8 cellular contexts compared by ENCODE assay signal in genomic region chr11:30333405-30333804, GRCh38. TPM values are rescaled to one million over a fixed set of nuclear protein-coding genes. Genes with fewer than 3 reads are reported as not detected.
DNase-seq lines count a peak whose midpoint lies in the region; ATAC-seq, FAIRE-seq and TF ChIP-seq lines count a peak whose summit lies in the region.

No MANE protein-coding gene starts in this region.

- peaks cover 41% of the 10 kb centered on the region for H3K4me1 Mint-ChIP-seq in activated naive CD8-positive, alpha-beta T cell (ENCODE audit: low read depth)
- peaks cover 33% of the 10 kb centered on the region for H3K4me1 Mint-ChIP-seq in activated naive CD8-positive, alpha-beta T cell treated with anti-CD3 and anti-CD28 coated beads for 36 hours
- H3K4me1 Mint-ChIP-seq in neural crest cell: peaks cover 4% of the 10 kb centered on the region

- H3K4me1 ChIP-seq in GM12878 (ENCODE audit: control insufficient read depth, insufficient read depth, low read length): no peaks in the 10 kb centered on the region

- no peak overlapping the region for H3K9ac ChIP-seq in GM12878 (ENCODE audit: control insufficient read depth, insufficient read depth, low read length)

- H3K4me3 ChIP-seq in GM12878: no peak overlapping the region

- TF ChIP-seq CTCF in GM12878 (IDR thresholded peaks at IDR 0.05 in 2 of 3, conservative IDR thresholded peaks at IDR 0.05 in 1 of 3; ENCODE audit: control insufficient read depth in 2 of 3, extremely low read depth in 1 of 3, insufficient read depth in 1 of 3, low read depth in 3 of 3, low read length in 3 of 3): peak; percentile 48 to 55 (median 49); a peak in 5 of 6 replicates
- peak; percentile 66 for TF ChIP-seq CTCF in neural crest cell (conservative IDR thresholded peaks at IDR 0.05)

- 44% methylated on average over 3 of the region's 3 CpGs for WGBS in GM12878 (ENCODE audit: insufficient coverage, insufficient replicate concordance, low lambda C conversion rate, missing lambda C conversion rate)

- no peaks in the 10 kb centered on the region for H3K27me3 Mint-ChIP-seq in activated naive CD8-positive, alpha-beta T cell
- no peaks in the 10 kb centered on the region for H3K27me3 Mint-ChIP-seq in activated naive CD8-positive, alpha-beta T cell treated with anti-CD3 and anti-CD28 coated beads for 36 hours
- H3K27me3 Mint-ChIP-seq in neural crest cell (ENCODE audit: low read depth): no peaks in the 10 kb centered on the region

- peaks cover 5% of the 10 kb centered on the region for H3K36me3 Mint-ChIP-seq in activated naive CD8-positive, alpha-beta T cell
- H3K36me3 Mint-ChIP-seq in activated naive CD8-positive, alpha-beta T cell treated with anti-CD3 and anti-CD28 coated beads for 36 hours: peaks cover 15% of the 10 kb centered on the region
- peaks cover 10% of the 10 kb centered on the region for H3K36me3 Mint-ChIP-seq in neural crest cell (ENCODE audit: low read depth)

- no peak for FAIRE-seq in GM12878 (lab: Jason Lieb, UNC)
- FAIRE-seq in GM19239 (lab: Jason Lieb, UNC): no peak

- CTCF ChIA-PET in GM12878 (lab: Yijun Ruan, JAX): interaction anchor here (0.7 to 8.8 kb wide), 23 partner anchors 9 to 900 kb away, joined by 3 to 71 read pairs (median 5); partner anchors contain the start of gene ARL14EP

- peaks cover 19% of the 10 kb centered on the region for H3K79me2 ChIP-seq in GM12878 (ENCODE audit: control insufficient read depth, insufficient read depth, low read length)

- no peak overlapping the region for H3K4me3 Mint-ChIP-seq in activated naive CD8-positive, alpha-beta T cell
- no peak overlapping the region for H3K4me3 Mint-ChIP-seq in activated naive CD8-positive, alpha-beta T cell treated with anti-CD3 and anti-CD28 coated beads for 36 hours
- no peak overlapping the region for H3K4me3 Mint-ChIP-seq in neural crest cell

- H3K27me3 ChIP-seq in GM12878 (replicated peaks in 1 of 2; ENCODE audit: control insufficient read depth in 2 of 2, insufficient read depth in 2 of 2, low read length in 1 of 2): no peaks in the 10 kb centered on the region

- no peaks in the 10 kb centered on the region for H3K9me3 Mint-ChIP-seq in activated naive CD8-positive, alpha-beta T cell (ENCODE audit: low read depth)
- no peaks in the 10 kb centered on the region for H3K9me3 Mint-ChIP-seq in activated naive CD8-positive, alpha-beta T cell treated with anti-CD3 and anti-CD28 coated beads for 36 hours
- H3K9me3 Mint-ChIP-seq in neural crest cell: no peaks in the 10 kb centered on the region

- RAD21 ChIA-PET in GM12878 (lab: Charles Lee; ENCODE audit: unreplicated experiment): interaction anchor here (0.7 to 3.2 kb wide), 7 partner anchors 10 to 205 kb away, joined by 3 to 14 read pairs (median 6); partner anchors contain the start of gene ARL14EP

- no peak for TF ChIP-seq POLR2A in GM12878 (IDR thresholded peaks at IDR 0.05; ENCODE audit: low read depth, low read length)

- no TSS peak for BruUV-seq in GM12878 (replicated peaks; lab: Mats Ljungman, UMichigan)

- in situ Hi-C loops in GM12878 (cut with MboI): loop anchor here (25.0 kb wide), 1 partner anchor 1754 kb away; the partner anchor contains the start of gene RCN1

- no peak overlapping the region for H3K27ac ChIP-seq in GM12878 (ENCODE audit: control insufficient read depth, insufficient read depth)

- H3K4me2 ChIP-seq in GM12878 (ENCODE audit: control insufficient read depth, insufficient read depth): no peak overlapping the region

- POLR2A ChIA-PET in GM12878 (lab: Charles Lee): interaction anchor here (0.6 to 1.5 kb wide), 2 partner anchors 10 to 19 kb away, joined by 3 to 7 read pairs; partner anchors contain the start of gene ARL14EP

- peaks cover 1 to 35% of the 10 kb centered on the region in 2 experiments for H3K36me3 ChIP-seq in GM12878 (ENCODE audit: control insufficient read depth in 2 of 2, insufficient read depth in 2 of 2, low read length in 1 of 2)

- DNase-seq in activated naive CD8-positive, alpha-beta T cell treated with anti-CD3 and anti-CD28 coated beads for 36 hours: no peak
- no peak for DNase-seq in GM12878 (ENCODE audit: low read depth, low spot score)
- DNase-seq in neural crest cell (ENCODE audit: low read depth, low spot score): no peak
- no peak for DNase-seq in NCI-H2029 treated with DMSO at 0.1 percent for 48 hours (lab: John Stamatoyannopoulos, UW)
- no peak for DNase-seq in GM19239 (ENCODE audit: insufficient read length, low spot score)
- no peak for DNase-seq in NCI-H2029 (lab: John Stamatoyannopoulos, UW)

- H3K9me3 ChIP-seq in GM12878 (replicated peaks; ENCODE audit: control insufficient read depth, insufficient read depth, low read length): no peaks in the 10 kb centered on the region

- H2AFZ ChIP-seq in GM12878 (ENCODE audit: control insufficient read depth, low read depth, low read length): no peak overlapping the region

- peak; percentile 56 for TF ChIP-seq RAD21 in GM12878 (IDR thresholded peaks at IDR 0.05; ENCODE audit: insufficient read depth, low read depth, low read length)

- H4K20me1 ChIP-seq in GM12878 (ENCODE audit: control insufficient read depth, insufficient read depth): no peaks in the 10 kb centered on the region

- intact Hi-C loops in GM12878 (cut with micrococcal nuclease; ENCODE audit: unreplicated experiment): loop anchor here (5.0 kb wide), 3 partner anchors 136 to 906 kb away; no protein-coding TSS in a partner anchor

- no peak for TF ChIP-seq EP300 in GM12878 (IDR thresholded peaks at IDR 0.05; ENCODE audit: borderline replicate concordance in 1 of 2, control insufficient read depth in 1 of 2, low read depth in 2 of 2, low read length in 2 of 2)

- peak; percentile 87 for ATAC-seq in HG03354 (IDR thresholded peaks at IDR 0.05; ENCODE audit: poor library complexity, severe bottlenecking, unreplicated experiment)
- ATAC-seq in GM12878: peak; percentile 82

- SMC1A ChIA-PET in GM12878 (lab: Charles Lee; ENCODE audit: uncharacterized antibody, unreplicated experiment): interaction anchor here (0.7 to 4.5 kb wide), 12 partner anchors 7 to 521 kb away, joined by 3 to 27 read pairs (median 6); partner anchors contain the start of gene ARL14EP

- H3K27ac Mint-ChIP-seq in activated naive CD8-positive, alpha-beta T cell: peak overlapping the region; percentile 61
- H3K27ac Mint-ChIP-seq in activated naive CD8-positive, alpha-beta T cell treated with anti-CD3 and anti-CD28 coated beads for 36 hours: no peak overlapping the region
- no peak overlapping the region for H3K27ac Mint-ChIP-seq in neural crest cell (ENCODE audit: unreplicated experiment)

TF ChIP-seq in GM12878, 131 proteins besides CTCF, POLR2A, EP300 and RAD21:
- TF ChIP-seq SMC3 (IDR thresholded peaks at IDR 0.05; ENCODE audit: borderline replicate concordance, low read length): peak; percentile 29; the same call in 1 of the 2 replicates
- no peak for TF ChIP-seq E4F1 (IDR thresholded peaks at IDR 0.05; ENCODE audit: borderline replicate concordance, partially characterized antibody)
- TF ChIP-seq RUNX3 (IDR thresholded peaks at IDR 0.05; ENCODE audit: low read length): 0 out of 2 replicates have a peak, but pooled peaks have one; percentile 9

RNA-seq across cellular contexts. Expression of gene ARL14EP, which starts 10.5 kb away (rescaled TPM):
- 10 to 100 TPM; 35.8 to 38.4 TPM for total RNA-seq in activated naive CD8-positive, alpha-beta T cell treated with anti-CD3 and anti-CD28 coated beads for 36 hours
- 85.2 and 89.9 TPM in 2 replicates for total RNA-seq in GM12878 (2013; cell fraction: nucleolus; rRNA removed)
- total RNA-seq in GM12878 (2014; rRNA removed): 21.5 and 26.6 TPM in 2 replicates
- total RNA-seq in GM12878 (2014; rRNA removed; fragmentation: Illumina TruSeq; extraction: Trizol): 28.4 and 30.0 TPM in 2 replicates
- total RNA-seq in GM12878 (2021): 29.8 and 31.7 TPM in 2 replicates
- 24.9 TPM for polyA plus RNA-seq in GM12878 (2011; ENCODE audit: low read depth)
- 59.8 and 112 TPM in 2 replicates for polyA plus RNA-seq in GM12878 (2011; rRNA removed)
- polyA plus RNA-seq in GM12878 (2011; cell fraction: cytosol; rRNA removed): 11.6 and 16.8 TPM in 2 replicates
- 27.7 and 27.9 TPM in 2 replicates for polyA plus RNA-seq in GM12878 (2011; cell fraction: nucleus; rRNA removed)
- 26.8 and 33.3 TPM in 2 replicates for polyA plus RNA-seq in GM12878 (2012)
- 44.3 and 50.6 TPM in 2 replicates for polyA plus RNA-seq in GM12878 (2014; fragmentation: Illumina TruSeq; extraction: Trizol)
- 10 to 100 TPM; 41.3 to 56.7 TPM for polyA plus RNA-seq in GM12878 (2014; fragmentation: Nextera tagmentation; extraction: Ambion mirVana)
- polyA plus RNA-seq in GM12878 (2014; rRNA removed): 18.1 and 18.3 TPM in 2 replicates
- polyA plus RNA-seq in GM12878 (2016; fragmentation: Nextera tagmentation; extraction: Ambion mirVana): 10 to 100 TPM; 48.8 to 50.8 TPM
- polyA minus RNA-seq in GM12878 (2011; rRNA and poly(A)+ RNA removed): 16.3 and 36.1 TPM in 2 replicates
- polyA minus RNA-seq in GM12878 (2011; cell fraction: cytosol; rRNA and poly(A)+ RNA removed): 8.3 and 14.8 TPM in 2 replicates
- polyA minus RNA-seq in GM12878 (2011; cell fraction: nucleus; rRNA and poly(A)+ RNA removed): 29.4 and 32.7 TPM in 2 replicates
- 25.1 and 28.9 TPM in 2 replicates for total RNA-seq in neural crest cell
